Comparison of ENCODE assay signal across 17 cellular contexts in genomic region chr19:887072-887471, GRCh38. TPM values are rescaled to one million over a fixed set of nuclear protein-coding genes. Genes with fewer than 3 reads are reported as not detected.
DNase-seq lines count a peak whose midpoint lies in the region; ATAC-seq and TF ChIP-seq lines count a peak whose summit lies in the region.
"Had no signal": no experiment of that assay in that cellular context is flagged by ENCODE, and none has a peak within 500 bp of the region (broad histone marks: within the 10 kb centered on the region; RNA-seq: fewer than 3 reads in every experiment).

No MANE protein-coding gene starts in this region.

- TF ChIP-seq CTCF in SK-N-SH (IDR thresholded peaks at IDR 0.05) (no peak), fibroblast of lung (conservative IDR thresholded peaks at IDR 0.05 in 1 of 2, IDR thresholded peaks at IDR 0.05 in 1 of 2; ENCODE audit: low read depth in 1 of 2, low read length in 2 of 2) (no peak), omental fat pad (IDR thresholded peaks at IDR 0.05) (no peak)

- H2AFZ ChIP-seq in SK-N-SH (ENCODE audit: low read depth) (no peak overlapping the region), fibroblast of lung (ENCODE audit: low read length) (no peak overlapping the region)
- H2AFZ ChIP-seq: GM23338 had no signal

- H3K36me3 ChIP-seq in SK-N-SH (replicated peaks in 1 of 2; ENCODE audit: control insufficient read depth in 1 of 2, insufficient read depth in 2 of 2, low read length in 1 of 2) (peaks cover 4 to 54% of the 10 kb centered on the region in 2 experiments), fibroblast of lung (ENCODE audit: control insufficient read depth, insufficient read depth, low read length) (peaks cover 44% of the 10 kb centered on the region)

- H3F3A ChIP-seq in SK-N-SH (replicated peaks; ENCODE audit: insufficient read depth) = peaks cover 6% of the 10 kb centered on the region

- no peak overlapping the region for H3K4me3 ChIP-seq in SK-N-SH (ENCODE audit: low read depth in 2 of 2, low read length in 1 of 2)
- no peak overlapping the region for H3K4me3 ChIP-seq in fibroblast of lung (replicated peaks in 1 of 4; ENCODE audit: control extremely low read depth in 1 of 4, insufficient read depth in 1 of 4, low read depth in 3 of 4, low read length in 4 of 4)
- H3K4me3 ChIP-seq: A549, gastroesophageal sphincter, GM23338, spleen, tibial artery had no signal

- TF ChIP-seq EP300 in SK-N-SH (IDR thresholded peaks at IDR 0.05; ENCODE audit: borderline replicate concordance in 1 of 2, low read depth in 1 of 2, low read length in 1 of 2) = peak in 1 of 2 experiments; percentile 30; a peak in 1 of 4 replicates

- H3K4me1 ChIP-seq in SK-N-SH (ENCODE audit: control insufficient read depth in 1 of 2, insufficient read depth in 2 of 2, low read depth in 1 of 2, low read length in 1 of 2) = peaks cover 0 to 19% of the 10 kb centered on the region in 2 experiments; a peak in 1 of 4 replicates
- no peaks in the 10 kb centered on the region for H3K4me1 ChIP-seq in fibroblast of lung (ENCODE audit: control insufficient read depth, extremely low read depth, insufficient read depth, low read length)
- H3K4me1 ChIP-seq: A549 had no signal

- no peaks in the 10 kb centered on the region for H3K9me2 ChIP-seq in SK-N-SH

- H3K27ac ChIP-seq in SK-N-SH (ENCODE audit: low read depth in 2 of 2, low read length in 1 of 2) (peak overlapping the region in 1 of 2 experiments; percentile 72; a peak in 2 of 4 replicates), fibroblast of lung (ENCODE audit: insufficient read depth, low read length) (no peak overlapping the region)
- H3K27ac ChIP-seq: A549, gastroesophageal sphincter, tibial artery had no signal

- POLR2A ChIA-PET in SK-N-SH (lab: Yijun Ruan, JAX) = no interaction called here

- no peaks in the 10 kb centered on the region for H4K20me1 ChIP-seq in SK-N-SH (ENCODE audit: insufficient read depth)
- no peaks in the 10 kb centered on the region for H4K20me1 ChIP-seq in fibroblast of lung (ENCODE audit: control insufficient read depth, extremely low read depth, insufficient read depth, low read length)

- no peak overlapping the region for H3K9ac ChIP-seq in SK-N-SH
- no peak overlapping the region for H3K9ac ChIP-seq in fibroblast of lung (ENCODE audit: insufficient read depth, low read length)

- H3K4me2 ChIP-seq in SK-N-SH (no peak overlapping the region), fibroblast of lung (ENCODE audit: extremely low read depth, insufficient read depth, low read length) (no peak overlapping the region)
- H3K4me2 ChIP-seq: A549, GM23338 had no signal

- ATAC-seq in HG03135 (IDR thresholded peaks at IDR 0.05; ENCODE audit: unreplicated experiment) (no peak), omental fat pad (ENCODE audit: low FRiP score) (no peak)
- ATAC-seq: A549, gastroesophageal sphincter, GM23338, left lobe of liver had no signal

- 71% methylated on average over 16 of the region's 16 CpGs for WGBS in SK-N-SH (ENCODE audit: low lambda C conversion rate)

- TF ChIP-seq RAD21 in SK-N-SH (IDR thresholded peaks at IDR 0.05; ENCODE audit: low read length) = no peak

- DNase-seq in NCI-H2196 (lab: John Stamatoyannopoulos, UW; ENCODE audit: unreplicated experiment) (peak; percentile 41), NCI-H2196 treated with DMSO at 0.1 percent for 48 hours (lab: John Stamatoyannopoulos, UW; ENCODE audit: unreplicated experiment) (no peak), SK-N-SH (peak; percentile 92), fibroblast of lung (ENCODE audit: low read depth in 2 of 2) (peak; percentile 59 to 73), posterior cingulate gyrus (peak in 8 of 10 donors; percentile 56 to 96 (median 79)), ecto neural progenitor cell (ENCODE audit: low spot score) (no peak), omental fat pad (ENCODE audit: low spot score) (no peak)
- DNase-seq: activated effector memory CD4-positive, alpha-beta T cell treated with Interleukin-2 at 50 U/mL for 16 hours; cerebellar nuclear complex; spleen; tibial artery had no signal

- H3K79me2 ChIP-seq in SK-N-SH (ENCODE audit: insufficient read depth) = peaks cover 9% of the 10 kb centered on the region
- peaks cover 10% of the 10 kb centered on the region for H3K79me2 ChIP-seq in fibroblast of lung (ENCODE audit: control insufficient read depth, insufficient read depth, low read length)

- H3K27me3 ChIP-seq in SK-N-SH (ENCODE audit: insufficient read depth) (no peaks in the 10 kb centered on the region), fibroblast of lung (ENCODE audit: control insufficient read depth, insufficient read depth, low read length) (no peaks in the 10 kb centered on the region)
- H3K27me3 ChIP-seq: gastroesophageal sphincter, spleen, tibial artery had no signal

- CTCF ChIA-PET in SK-N-SH (lab: Yijun Ruan, JAX) = interaction anchor here (0.9 to 1.8 kb wide), 2 partner anchors 24 to 134 kb away, joined by 3 to 5 read pairs; partner anchors contain the start of gene RNU6-2

- intact Hi-C loops in posterior cingulate gyrus (cut with DNase I) = no loop called here

- H3K9me3 ChIP-seq in SK-N-SH (no peaks in the 10 kb centered on the region), fibroblast of lung (ENCODE audit: control insufficient read depth, insufficient read depth, low read depth, low read length) (no peaks in the 10 kb centered on the region)
- H3K9me3 ChIP-seq: A549, gastroesophageal sphincter, spleen, tibial artery had no signal

TF ChIP-seq in SK-N-SH, 30 proteins besides CTCF, POLR2A, EP300 and RAD21:
- TF ChIP-seq EZH2phosphoT487 (IDR thresholded peaks at IDR 0.05; ENCODE audit: borderline replicate concordance, low read depth) = no peak
- TF ChIP-seq RCOR1 (IDR thresholded peaks at IDR 0.05; ENCODE audit: low read length) = peak; percentile 29; the same call in 1 of the 2 replicates
- no peak for TF ChIP-seq MEF2A (IDR thresholded peaks at IDR 0.05; ENCODE audit: borderline replicate concordance, low read depth)
- no peak for TF ChIP-seq JUND (IDR thresholded peaks at IDR 0.05)
- no peak for TF ChIP-seq TEAD4 (IDR thresholded peaks at IDR 0.05; ENCODE audit: borderline replicate concordance, insufficient read depth)
- TF ChIP-seq MXI1 (IDR thresholded peaks at IDR 0.05; ENCODE audit: low read depth, low read length) = peak; percentile 97
- 0 out of 2 replicates have a peak, but pooled peaks have one; percentile 18 for TF ChIP-seq FOXJ3 (CRISPR knock-in tag; IDR thresholded peaks at IDR 0.05)
- TF ChIP-seq TCF12 (IDR thresholded peaks at IDR 0.05) = no peak
TF ChIP-seq in SK-N-SH: peak in this region for 3.

RNA-seq across cellular contexts. Expression of gene MED16, which starts 5.9 kb away (rescaled TPM):
- 30.0 and 40.6 TPM in 2 replicates for polyA plus RNA-seq in SK-N-SH (2012; rRNA removed)
- 12.5 and 22.8 TPM in 2 replicates for polyA plus RNA-seq in SK-N-SH (2012; cell fraction: cytosol; rRNA removed)
- 49.0 and 102 TPM in 2 replicates for polyA plus RNA-seq in SK-N-SH (2012; cell fraction: nucleus; rRNA removed)
- total RNA-seq in fibroblast of lung = 24.4 and 35.0 TPM in 2 replicates
- polyA plus RNA-seq in fibroblast of lung = 19.3 and 26.2 TPM in 2 replicates
- 45.7 and 61.2 TPM in 2 replicates for polyA plus RNA-seq in fibroblast of lung (2012)
- polyA minus RNA-seq in fibroblast of lung (ENCODE audit: low replicate concordance) = 39.8 and 51.4 TPM in 2 replicates
- 10 to 100 TPM; 20.1 to 34.0 (median 24.5) TPM for total RNA-seq in omental fat pad

RNA-seq across cellular contexts. Expression of gene RNU6-9, which starts 6.2 kb away (rescaled TPM):
- polyA plus RNA-seq in SK-N-SH (2012; rRNA removed) = not detected in 2 replicates
- polyA plus RNA-seq in SK-N-SH (2012; cell fraction: cytosol; rRNA removed) = not detected in 2 replicates
- not detected in 2 replicates for polyA plus RNA-seq in SK-N-SH (2012; cell fraction: nucleus; rRNA removed)
- total RNA-seq in fibroblast of lung = not detected in 2 replicates
- not detected in 2 replicates for polyA plus RNA-seq in fibroblast of lung
- not detected in 2 replicates for polyA plus RNA-seq in fibroblast of lung (2012)
- not detected in 2 replicates for polyA minus RNA-seq in fibroblast of lung (ENCODE audit: low replicate concordance)
- total RNA-seq in omental fat pad = not detected
- total RNA-seq: gastroesophageal sphincter; GM23338; left lobe of liver; spleen; T-helper 2 cell treated with Interferon-gamma antibody and Interleukin-4, amounts not matched to agents 100 ng/mL and 5 ng/mL, for 36 hours had no signal
- polyA plus RNA-seq: A549, GM23338, spleen had no signal

RNA-seq across cellular contexts. Expression of gene R3HDM4, which starts 25.9 kb away (rescaled TPM):
- polyA plus RNA-seq in SK-N-SH (2012; rRNA removed) (39.2 and 41.4 TPM in 2 replicates), fibroblast of lung (20.9 and 25.5 TPM in 2 replicates)
- 19.6 and 30.3 TPM in 2 replicates for polyA plus RNA-seq in SK-N-SH (2012; cell fraction: cytosol; rRNA removed)
- 46.7 and 47.9 TPM in 2 replicates for polyA plus RNA-seq in SK-N-SH (2012; cell fraction: nucleus; rRNA removed)
- total RNA-seq in fibroblast of lung (13.2 and 13.4 TPM in 2 replicates), omental fat pad (10 to 100 TPM; 27.1 to 55.2 (median 44.4) TPM)
- polyA plus RNA-seq in fibroblast of lung (2012) = 34.2 and 35.6 TPM in 2 replicates
- polyA minus RNA-seq in fibroblast of lung (ENCODE audit: low replicate concordance) = 30.5 and 33.5 TPM in 2 replicates

RNA-seq across cellular contexts. Expression of gene CFD, which starts 27.6 kb away (rescaled TPM):
- polyA plus RNA-seq in SK-N-SH (2012; rRNA removed) (2.5 and 3.2 TPM in 2 replicates), fibroblast of lung (1.00 and 3.3 TPM in 2 replicates)
- polyA plus RNA-seq in SK-N-SH (2012; cell fraction: cytosol; rRNA removed) = 1.8 and 2.4 TPM in 2 replicates
- polyA plus RNA-seq in SK-N-SH (2012; cell fraction: nucleus; rRNA removed) = 1.7 and 3.8 TPM in 2 replicates
- total RNA-seq in fibroblast of lung (18.8 and 206 TPM in 2 replicates), omental fat pad (1,000 to 10,000 TPM; 1,367 to 3,469 (median 2,171) TPM)
- 3.2 and 13.7 TPM in 2 replicates for polyA plus RNA-seq in fibroblast of lung (2012)
- polyA minus RNA-seq in fibroblast of lung (ENCODE audit: low replicate concordance) = 0.59 and 0.78 TPM in 2 replicates

RNA-seq across cellular contexts. Expression of gene KISS1R, which starts 30.1 kb away (rescaled TPM):
- polyA plus RNA-seq in SK-N-SH (2012; rRNA removed) = not detected in 2 replicates
- polyA plus RNA-seq in SK-N-SH (2012; cell fraction: cytosol; rRNA removed) = 0.03 TPM in 1 of 2 replicates, not detected in the other
- 0.04 TPM in 1 of 2 replicates, not detected in the other for polyA plus RNA-seq in SK-N-SH (2012; cell fraction: nucleus; rRNA removed)
- total RNA-seq in fibroblast of lung = not detected in 2 replicates
- not detected in 2 replicates for polyA plus RNA-seq in fibroblast of lung
- not detected in 2 replicates for polyA plus RNA-seq in fibroblast of lung (2012)
- polyA minus RNA-seq in fibroblast of lung (ENCODE audit: low replicate concordance) = not detected in 2 replicates
- total RNA-seq in omental fat pad = under 1 TPM in 1 of 4 donors, not detected in 3; 0.24 TPM
- total RNA-seq: gastroesophageal sphincter, left lobe of liver had no signal

Comparison
In these comparisons a context has a peak if more than half of its experiments do, and no peak if none do; other contexts are left out.
1. DNase-seq: peak in NCI-H2196 (single experiment), SK-N-SH (single experiment), fibroblast of lung (2 of 2) and posterior cingulate gyrus (8 of 10); none in NCI-H2196 treated with DMSO at 0.1 percent for 48 hours (single experiment), ecto neural progenitor cell (single experiment) and omental fat pad (single experiment).